ENCODE assay signal across 9 cellular contexts in the genomic region with DNA sequence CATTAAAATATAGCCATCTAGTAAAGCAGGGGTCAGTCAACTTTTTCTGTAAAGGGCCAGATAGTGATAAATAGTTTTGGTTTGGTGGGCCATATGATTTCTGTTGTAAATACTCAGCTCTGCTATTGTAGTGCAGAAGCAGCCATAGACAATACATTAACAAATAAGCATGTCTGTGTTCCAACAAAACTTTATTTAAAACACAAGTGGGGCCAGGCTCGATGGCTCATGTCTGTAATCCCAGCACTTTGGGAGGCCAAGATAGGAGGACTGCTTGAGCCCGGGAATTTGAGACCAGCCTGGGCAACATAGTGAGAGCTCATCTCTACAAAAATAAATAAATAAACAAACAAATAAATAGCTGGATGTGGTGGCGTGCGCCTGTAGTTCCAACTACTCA.
"Had no signal": no experiment of that assay in that cellular context is flagged by ENCODE, and none has a peak within 500 bp of the region (broad histone marks: within the 10 kb centered on the region; RNA-seq: fewer than 3 reads in every experiment).

No MANE protein-coding gene starts in this region.

- H3K9ac ChIP-seq: GM23248 had no signal

- ATAC-seq: HCT116 had no signal

- H3K4me3 ChIP-seq: GM23248, HAP-1 had no signal

- H3K4me3 Mint-ChIP-seq: HFFc6 had no signal

- DNase-seq: GM23248, GOT3, H7, HFFc6, IMR-90, KBM-7 had no signal

- H2AFZ ChIP-seq: GM23248 had no signal

- H3K27ac ChIP-seq: GM23248, HL-60 had no signal

- H3K27ac Mint-ChIP-seq: HFFc6 had no signal

- H3K9me3 Mint-ChIP-seq: HFFc6 had no signal

- H3K9me3 ChIP-seq: HAP-1 had no signal

- H3K36me3 ChIP-seq: HAP-1 had no signal
